In genomic region chr12:15839682-15840081, GRCh38 we compare ENCODE assay signal across 8 cellular contexts.
"Had no signal": no experiment of that assay in that cellular context is flagged by ENCODE, and none has a peak within 500 bp of the region (broad histone marks: within the 10 kb centered on the region; RNA-seq: fewer than 3 reads in every experiment).

No MANE protein-coding gene starts in this region.

- H3K9ac ChIP-seq: GM23248, KMS-11 had no signal

- H3K9me3 ChIP-seq: HAP-1 had no signal

- DNase-seq: GM23248, GOT3, H7, KBM-7 had no signal

- H2AFZ ChIP-seq: GM23248 had no signal

- H3K36me3 ChIP-seq: HAP-1 had no signal

- ATAC-seq: HCT116 had no signal

- H3K4me3 ChIP-seq: GM23248, HAP-1 had no signal

- H3K4me2 ChIP-seq: KMS-11 had no signal

- H3K27ac ChIP-seq: GM23248, KMS-11 had no signal

- FAIRE-seq: HTR-8/SVneo had no signal
